ENCODE assay signal across 7 cellular contexts in genomic region chr14:35400707-35401421, GRCh38. TPM values are rescaled to one million over a fixed set of nuclear protein-coding genes. Genes with fewer than 3 reads are reported as not detected.
DNase-seq lines count a peak whose midpoint lies in the region; ATAC-seq and TF ChIP-seq lines count a peak whose summit lies in the region.

No MANE protein-coding gene starts in this region.

- H3K9me3 ChIP-seq in liver (ENCODE audit: control insufficient read depth in 4 of 4, low read length in 3 of 4): no peaks in the 10 kb centered on the region

- H3K9ac ChIP-seq in liver (ENCODE audit: low read depth in 1 of 2, low read length in 2 of 2): peak overlapping the region; percentile 99 to 100

- H3K27me3 ChIP-seq in liver (ENCODE audit: control insufficient read depth in 4 of 4, insufficient read depth in 4 of 4, low read length in 3 of 4): no peaks in the 10 kb centered on the region

- H3K36me3 ChIP-seq in liver (ENCODE audit: control insufficient read depth in 4 of 4, insufficient read depth in 3 of 4, low read depth in 1 of 4, low read length in 3 of 4): peaks cover 17 to 34% (median 25%) of the 10 kb centered on the region in 4 donors

- peak overlapping the region; percentile 97 to 98 for H3K4me3 Mint-ChIP-seq in stimulated activated naive CD8-positive, alpha-beta T cell treated with anti-CD3 and anti-CD28 coated beads, Interleukin-15, amount 100 ng/mL, for 72 hours

- peaks cover 77% of the 10 kb centered on the region for H3K4me1 Mint-ChIP-seq in stimulated activated naive CD8-positive, alpha-beta T cell treated with anti-CD3 and anti-CD28 coated beads, Interleukin-15, amount 100 ng/mL, for 72 hours

- H3K4me1 ChIP-seq in liver (ENCODE audit: control insufficient read depth in 4 of 4, insufficient read depth in 4 of 4, low read length in 3 of 4): peaks cover 1 to 42% (median 17%) of the 10 kb centered on the region in 4 donors

- H3K4me3 ChIP-seq in liver (ENCODE audit: low read depth in 1 of 3, low read length in 3 of 3): peak overlapping the region; percentile 80 to 96 (median 83)

- peak in 1 of 2 donors; percentile 8 for TF ChIP-seq RAD21 in liver (IDR thresholded peaks at IDR 0.05)

- TF ChIP-seq CTCF in liver (IDR thresholded peaks at IDR 0.05; ENCODE audit: low read depth, low read length, missing input control): no peak

- no peaks in the 10 kb centered on the region for H3K9me3 Mint-ChIP-seq in stimulated activated naive CD8-positive, alpha-beta T cell treated with anti-CD3 and anti-CD28 coated beads, Interleukin-15, amount 100 ng/mL, for 72 hours

- ATAC-seq in stimulated activated naive CD8-positive, alpha-beta T cell treated with anti-CD3 and anti-CD28 coated beads, Interleukin-15, amount 100 ng/mL, for 72 hours: no peak
- no peak for ATAC-seq in HG02970 (IDR thresholded peaks at IDR 0.05; ENCODE audit: low FRiP score, unreplicated experiment)

- peak overlapping the region; percentile 97 to 98 for H3K27ac Mint-ChIP-seq in stimulated activated naive CD8-positive, alpha-beta T cell treated with anti-CD3 and anti-CD28 coated beads, Interleukin-15, amount 100 ng/mL, for 72 hours

- H3K27ac ChIP-seq in liver (ENCODE audit: low read depth in 1 of 2, low read length in 2 of 2): peak overlapping the region; percentile 97 to 99

- WGBS in liver: 29% methylated on average over 10 of the region's 10 CpGs

- DNase-seq in NCI-H460 (ENCODE audit: extremely low read depth, low read depth): peak; percentile 45
- peak; percentile 72 for DNase-seq in activated naive CD4-positive, alpha-beta T cell treated with Interleukin-2 at 50 U/mL for 16 hours
- peak; percentile 59 to 69 for DNase-seq in stimulated activated naive CD8-positive, alpha-beta T cell treated with anti-CD3 and anti-CD28 coated beads, Interleukin-15, amount 100 ng/mL, for 72 hours
- DNase-seq in T1000 (lab: John Stamatoyannopoulos, UW): no peak
- DNase-seq in NCI-H2171 treated with DMSO at 0.1 percent for 48 hours (lab: John Stamatoyannopoulos, UW): no peak

- no peaks in the 10 kb centered on the region for H3K27me3 Mint-ChIP-seq in stimulated activated naive CD8-positive, alpha-beta T cell treated with anti-CD3 and anti-CD28 coated beads, Interleukin-15, amount 100 ng/mL, for 72 hours

TF ChIP-seq in liver, 16 proteins besides CTCF, POLR2A, EP300 and RAD21:
- TF ChIP-seq ZBTB33 (IDR thresholded peaks at IDR 0.05) (no peak), RXRA (IDR thresholded peaks at IDR 0.05) (peak in 1 of 2 donors; percentile 18), FOXA1 (IDR thresholded peaks at IDR 0.05) (no peak), JUND (IDR thresholded peaks at IDR 0.05) (peak in 1 of 2 donors; percentile 38), GABPA (IDR thresholded peaks at IDR 0.05 in 1 of 2, conservative IDR thresholded peaks at IDR 0.05 in 1 of 2) (no peak), NR2F2 (IDR thresholded peaks at IDR 0.05) (peak; percentile 12)

RNA-seq across cellular contexts. Expression of gene NFKBIA, which starts 3.7 kb away (rescaled TPM):
- total RNA-seq in NCI-H460 (2014; rRNA removed; shearing (Covaris generic)): 63.3 and 66.4 TPM in 2 replicates
- 230 and 273 TPM in 2 replicates for polyA plus RNA-seq in NCI-H460 (2014; cell fraction: nucleus; rRNA removed)
- total RNA-seq in liver: 100 to 1,000 TPM in 1 of 2 donors, 10 to 100 TPM in 1; 46.9 to 120 TPM
- 100 to 1,000 TPM in 1 of 2 donors, 10 to 100 TPM in 1; 52.9 to 204 TPM for polyA plus RNA-seq in liver

Comparison
In these comparisons a context has a peak if more than half of its experiments do, and no peak if none do; other contexts are left out.
1. DNase-seq: peak in NCI-H460 (single experiment), activated naive CD4-positive, alpha-beta T cell treated with Interleukin-2 at 50 U/mL for 16 hours (single experiment) and stimulated activated naive CD8-positive, alpha-beta T cell treated with anti-CD3 and anti-CD28 coated beads, Interleukin-15, amount 100 ng/mL, for 72 hours (2 of 2); none in T1000 (single experiment) and NCI-H2171 treated with DMSO at 0.1 percent for 48 hours (single experiment).